9 cellular contexts compared by ENCODE assay signal in the genomic region with DNA sequence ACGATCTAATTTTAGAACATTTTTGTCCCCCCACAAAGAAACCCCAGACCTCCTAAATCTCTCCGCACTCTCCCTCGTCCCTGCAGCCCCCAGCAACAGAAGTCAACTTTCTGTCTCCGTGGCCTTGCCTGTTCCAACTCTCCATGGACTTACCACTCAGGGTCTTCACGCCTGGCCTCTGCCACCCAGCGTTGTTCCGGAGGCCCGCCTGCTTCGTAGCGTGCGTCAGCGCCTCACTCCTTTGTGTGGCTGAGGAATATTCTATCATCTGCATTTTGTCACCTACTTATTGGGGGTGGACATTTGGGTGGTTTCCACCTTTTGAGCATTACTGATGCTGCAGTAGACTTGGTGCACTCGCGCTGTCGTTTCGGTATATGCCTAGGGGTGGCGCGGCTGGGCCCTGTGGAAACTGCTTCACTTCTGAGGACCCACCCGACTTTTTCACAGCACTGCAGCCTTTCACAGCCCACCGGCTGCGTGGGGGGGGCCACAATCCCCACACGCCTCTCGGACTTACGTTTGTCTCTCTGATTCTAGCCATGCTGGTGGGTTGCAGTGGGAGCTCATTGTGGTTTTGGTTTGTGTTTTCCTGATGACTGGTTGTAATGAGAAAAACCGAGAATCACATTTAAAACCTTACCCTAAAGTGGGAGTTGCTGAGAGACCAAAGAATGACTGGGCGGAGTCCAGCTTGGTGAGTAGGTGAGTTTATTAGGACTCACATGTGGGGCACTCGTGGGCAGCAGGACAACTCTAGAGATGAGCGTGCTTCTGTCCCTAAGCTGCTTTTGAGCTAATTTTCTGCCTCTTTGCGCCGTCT. TPM values are rescaled to one million over a fixed set of nuclear protein-coding genes. Genes with fewer than 3 reads are reported as not detected.
DNase-seq lines count a peak whose midpoint lies in the region; ATAC-seq and TF ChIP-seq lines count a peak whose summit lies in the region.
"Had no signal": no experiment of that assay in that cellular context is flagged by ENCODE, and none has a peak within 500 bp of the region (broad histone marks: within the 10 kb centered on the region; RNA-seq: fewer than 3 reads in every experiment).

No MANE protein-coding gene starts in this region.

- H4K8ac ChIP-seq in mesenchymal stem cell (ENCODE audit: low read length): no peak overlapping the region

- H3K27ac ChIP-seq in mesenchymal stem cell (ENCODE audit: low read length, poor library complexity, severe bottlenecking): no peak overlapping the region
- H3K27ac ChIP-seq: ovary had no signal

- H3K4me1 ChIP-seq in mucosa of descending colon (ENCODE audit: low read depth): peaks cover 50% of the 10 kb centered on the region
- peaks cover 19% of the 10 kb centered on the region for H3K4me1 ChIP-seq in mesenchymal stem cell (ENCODE audit: control insufficient read depth, insufficient read depth, low read depth, low read length)

- peaks cover 6% of the 10 kb centered on the region for H3K79me1 ChIP-seq in mesenchymal stem cell (replicated peaks; ENCODE audit: low read length, poor library complexity, severe bottlenecking)

- H3K36me3 ChIP-seq in mucosa of descending colon (ENCODE audit: low read depth): no peaks in the 10 kb centered on the region
- peaks cover 3 to 11% of the 10 kb centered on the region in 2 experiments for H3K36me3 ChIP-seq in mesenchymal stem cell (ENCODE audit: control insufficient read depth in 1 of 2, insufficient read depth in 2 of 2, low read depth in 1 of 2, low read length in 2 of 2)
- H3K36me3 ChIP-seq: ovary had no signal

- H3K14ac ChIP-seq in mesenchymal stem cell (ENCODE audit: low read length in 2 of 2): no peak overlapping the region

- no peak overlapping the region for H3K4me2 ChIP-seq in mesenchymal stem cell (ENCODE audit: low read length, poor library complexity, severe bottlenecking)

- H2AK5ac ChIP-seq in mesenchymal stem cell (ENCODE audit: low read length, severe bottlenecking): no peak overlapping the region

- peak in 4 of 5 experiments; percentile 32 to 81 (median 58) for DNase-seq in T-helper 2 cell
- peak in 2 of 3 donors; percentile 42 to 63 for DNase-seq in mucosa of descending colon
- no peak for DNase-seq in mesenchymal stem cell
- no peak for DNase-seq in SK-N-DZ (ENCODE audit: low spot score)
- no peak for DNase-seq in NCI-H526 (lab: John Stamatoyannopoulos, UW)
- no peak for DNase-seq in occipital lobe (lab: John Stamatoyannopoulos, UW)

- no peak overlapping the region for H2BK15ac ChIP-seq in mesenchymal stem cell (ENCODE audit: low read depth, poor library complexity, severe bottlenecking)

- 90% methylated on average over 26 of the region's 30 CpGs for WGBS in mesenchymal stem cell

- peak overlapping the region in 1 of 2 experiments; percentile 31 for H2BK12ac ChIP-seq in mesenchymal stem cell (ENCODE audit: low read length in 2 of 2)

- H3K4me3 ChIP-seq in mucosa of descending colon (no peak overlapping the region), mesenchymal stem cell (ENCODE audit: insufficient read depth in 1 of 2, low read depth in 1 of 2, low read length in 2 of 2) (no peak overlapping the region)
- H3K4me3 ChIP-seq: ovary had no signal

- intact Hi-C loops in mucosa of descending colon (cut with DNase I, micrococcal nuclease): no loop called here

- H3K4ac ChIP-seq in mesenchymal stem cell (ENCODE audit: low read depth in 1 of 2, low read length in 2 of 2): no peak overlapping the region

- no peaks in the 10 kb centered on the region for H3K27me3 ChIP-seq in mesenchymal stem cell (ENCODE audit: control insufficient read depth in 1 of 2, insufficient read depth in 1 of 2, low read length in 2 of 2)
- H3K27me3 ChIP-seq: ovary had no signal

- ATAC-seq in HG02571 (IDR thresholded peaks at IDR 0.05; ENCODE audit: unreplicated experiment): peak; percentile 55
- no peak for ATAC-seq in mucosa of descending colon

- H2AFZ ChIP-seq in mesenchymal stem cell (ENCODE audit: low read depth, low read length): no peak overlapping the region

- H3K9ac ChIP-seq in mesenchymal stem cell (ENCODE audit: low read length): no peak overlapping the region

- H3K23ac ChIP-seq in mesenchymal stem cell (ENCODE audit: low read length in 2 of 2): no peak overlapping the region

- peak; percentile 64 for TF ChIP-seq CTCF in GM12873 (IDR thresholded peaks at IDR 0.05; ENCODE audit: insufficient read depth, low read depth, low read length, missing control alignments)
- TF ChIP-seq CTCF in mucosa of descending colon (IDR thresholded peaks at IDR 0.05): no peak

- no peak overlapping the region for H4K91ac ChIP-seq in mesenchymal stem cell (ENCODE audit: low read length)

- H3K9me3 ChIP-seq in mucosa of descending colon (no peaks in the 10 kb centered on the region), mesenchymal stem cell (ENCODE audit: control insufficient read depth, low read length) (no peaks in the 10 kb centered on the region)
- H3K9me3 ChIP-seq: ovary had no signal

- no peak overlapping the region for H2BK5ac ChIP-seq in mesenchymal stem cell (ENCODE audit: low read depth, low read length, poor library complexity, severe bottlenecking)

- no peak overlapping the region for H3K18ac ChIP-seq in mesenchymal stem cell (ENCODE audit: low read depth in 1 of 2, low read length in 2 of 2)

- H2BK120ac ChIP-seq in mesenchymal stem cell (ENCODE audit: low read depth, low read length): no peak overlapping the region

RNA-seq across cellular contexts. Expression of gene HSBP1L1, which starts 1.4 kb away (rescaled TPM):
- total RNA-seq in mucosa of descending colon: 10 to 100 TPM; 33.8 to 73.7 (median 68.4) TPM
- 34.5 TPM for polyA plus RNA-seq in mesenchymal stem cell (2013, experiment 1 of 2)
- 31.5 TPM for polyA plus RNA-seq in mesenchymal stem cell (2013, experiment 2 of 2)
- 8.0 and 9.1 TPM in 2 replicates for polyA plus RNA-seq in SK-N-DZ (2014; cell fraction: cytosol; rRNA removed)
- polyA plus RNA-seq in SK-N-DZ (2014; cell fraction: nucleus; rRNA removed): 8.1 and 10.7 TPM in 2 replicates
- total RNA-seq in occipital lobe: 2.5 TPM

RNA-seq across cellular contexts. Expression of gene SLC66A2, which starts 11.6 kb away (rescaled TPM):
- total RNA-seq in mucosa of descending colon: 10 to 100 TPM; 54.5 to 90.1 (median 68.6) TPM
- 16.2 TPM for polyA plus RNA-seq in mesenchymal stem cell (2013, experiment 1 of 2)
- polyA plus RNA-seq in mesenchymal stem cell (2013, experiment 2 of 2): 16.1 TPM
- 41.4 and 56.9 TPM in 2 replicates for polyA plus RNA-seq in SK-N-DZ (2014; cell fraction: cytosol; rRNA removed)
- 48.1 and 51.9 TPM in 2 replicates for polyA plus RNA-seq in SK-N-DZ (2014; cell fraction: nucleus; rRNA removed)
- 31.0 TPM for total RNA-seq in occipital lobe

RNA-seq across cellular contexts. Expression of gene TXNL4A, which starts 25.3 kb away (rescaled TPM):
- total RNA-seq in mucosa of descending colon: 10 to 100 TPM; 64.1 to 83.4 (median 76.7) TPM
- 117 TPM for polyA plus RNA-seq in mesenchymal stem cell (2013, experiment 1 of 2)
- polyA plus RNA-seq in mesenchymal stem cell (2013, experiment 2 of 2): 121 TPM
- 122 and 138 TPM in 2 replicates for polyA plus RNA-seq in SK-N-DZ (2014; cell fraction: cytosol; rRNA removed)
- polyA plus RNA-seq in SK-N-DZ (2014; cell fraction: nucleus; rRNA removed): 81.7 and 105 TPM in 2 replicates
- total RNA-seq in occipital lobe: 36.7 TPM

Comparison
In these comparisons a context has a peak if more than half of its experiments do, and no peak if none do; other contexts are left out.
1. DNase-seq: peak in T-helper 2 cell (4 of 5) and mucosa of descending colon (2 of 3); none in mesenchymal stem cell (single experiment), SK-N-DZ (single experiment), NCI-H526 (0 of 2) and occipital lobe (single experiment).